In the genomic region with DNA sequence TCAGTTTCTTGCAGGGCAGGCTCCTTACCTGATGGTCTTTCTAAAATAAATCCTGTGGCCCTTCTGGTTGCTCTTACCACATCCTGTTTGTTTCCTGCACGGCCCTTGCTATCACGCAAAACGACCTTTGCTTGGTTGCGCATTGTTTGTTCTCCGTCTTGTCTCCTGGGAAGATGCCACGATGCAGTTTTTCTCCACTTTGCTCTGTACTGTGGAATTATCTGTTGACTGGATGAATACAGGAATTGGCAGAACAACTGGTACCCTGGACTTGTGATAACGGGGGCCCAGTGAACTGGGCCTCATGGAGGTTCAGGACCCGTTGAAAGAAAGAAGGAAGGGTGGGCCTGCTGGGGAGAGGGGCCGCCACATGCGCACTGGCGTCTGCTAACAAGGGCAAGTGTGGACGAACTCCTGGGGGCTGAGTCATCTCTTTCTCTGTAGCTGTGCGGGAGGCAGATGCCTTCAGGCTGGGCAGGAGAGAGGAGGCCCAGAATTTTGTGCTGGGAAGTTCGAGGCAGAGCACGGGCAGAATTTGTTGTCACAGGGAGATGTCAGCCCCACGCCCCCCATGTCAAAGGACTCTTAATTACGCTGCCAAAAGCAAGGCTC, we compare ENCODE assay signal across 19 cellular contexts.
"Had no signal": no experiment of that assay in that cellular context is flagged by ENCODE, and none has a peak within 500 bp of the region (broad histone marks: within the 10 kb centered on the region; RNA-seq: fewer than 3 reads in every experiment).

No MANE protein-coding gene starts in this region.

- H3K27me3 ChIP-seq: ascending aorta, colonic mucosa, gastrocnemius medialis, thyroid gland, vagina had no signal

- H3K27ac ChIP-seq: ascending aorta, colonic mucosa, gastrocnemius medialis, heart right ventricle, neural progenitor cell, skin epidermis, thyroid gland, vagina, WERI-Rb-1 had no signal

- FAIRE-seq: kidney had no signal

- ATAC-seq: activated CD8-positive, alpha-beta T cell treated with anti-CD3 and anti-CD28 coated beads for 36 hours; activated T-cell treated with anti-CD3 and anti-CD28 coated beads, Interleukin-2, amount 50 U/mL, for 72 hours; gastrocnemius medialis; left ventricle myocardium superior had no signal

- DNase-seq: activated CD4-positive, alpha-beta T cell treated with anti-CD3 and anti-CD28 coated beads for 4 hours; activated CD8-positive, alpha-beta memory T cell treated with anti-CD3 and anti-CD28 coated beads, Interleukin-2, amount 50 U/mL, for 4 hours; activated CD8-positive, alpha-beta T cell treated with anti-CD3 and anti-CD28 coated beads for 36 hours; activated gamma-delta T cell treated with Interleukin-2 at 50 U/mL for 16 hours; activated naive CD8-positive, alpha-beta T cell treated with anti-CD3 and anti-CD28 coated beads, Interleukin-2, amount 10 ng/mL, durations not matched to agents 7 days and 5 days; activated T-cell treated with anti-CD3 and anti-CD28 coated beads, Interleukin-2, amount 50 U/mL, for 72 hours; colonic mucosa; effector CD4-positive, alpha-beta T cell; gastrocnemius medialis; heart right ventricle; kidney; left ventricle myocardium superior; posterior cingulate gyrus; thyroid gland; WERI-Rb-1 had no signal

- H3K4me3 ChIP-seq: ascending aorta, colonic mucosa, gastrocnemius medialis, heart right ventricle, neural progenitor cell, skin epidermis, thyroid gland, vagina had no signal

- H3K4me1 ChIP-seq: ascending aorta, colonic mucosa, gastrocnemius medialis, vagina had no signal

- H3K9ac ChIP-seq: neural progenitor cell had no signal

- H3K9me3 ChIP-seq: ascending aorta, colonic mucosa, gastrocnemius medialis, thyroid gland, vagina had no signal

- H3K36me3 ChIP-seq: ascending aorta, colonic mucosa, gastrocnemius medialis, heart right ventricle, neural progenitor cell, thyroid gland, vagina, WERI-Rb-1 had no signal
